Comparison of ENCODE assay signal across 9 cellular contexts in the genomic region with DNA sequence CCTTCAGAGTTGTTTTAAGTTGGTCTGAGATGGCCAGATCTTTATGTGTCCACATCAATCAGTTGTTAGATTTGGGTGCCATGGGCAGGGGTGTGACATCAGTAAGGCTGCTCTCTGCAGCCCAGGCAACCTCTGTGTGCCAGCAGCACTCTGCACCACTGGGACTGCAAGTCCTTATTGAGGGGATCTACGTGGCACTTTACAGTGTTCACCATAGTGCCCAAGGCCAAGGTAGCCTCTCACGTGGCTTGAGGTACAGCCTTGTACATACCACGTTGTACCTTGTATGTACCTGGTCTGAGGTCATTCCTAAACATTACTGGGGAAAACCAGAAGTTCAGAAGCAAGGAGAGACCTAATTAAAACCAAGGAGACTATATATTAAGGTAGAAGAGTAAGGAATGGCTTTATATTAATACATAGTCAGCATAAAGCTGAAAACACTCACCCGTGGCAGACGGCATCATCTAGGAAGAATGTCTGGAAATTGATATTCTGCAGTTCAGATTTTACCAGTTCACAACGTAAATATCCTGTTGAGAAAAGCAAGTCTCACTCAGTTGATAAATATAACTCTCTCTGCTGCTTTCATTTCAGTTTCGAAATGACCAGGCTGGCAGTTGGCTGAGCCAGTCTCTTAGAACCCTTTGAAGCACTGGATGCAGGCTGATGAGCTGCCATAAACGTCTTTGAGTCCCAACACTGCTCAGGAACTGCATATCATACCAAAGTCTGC.
DNase-seq lines count a peak whose midpoint lies in the region; ATAC-seq, FAIRE-seq and TF ChIP-seq lines count a peak whose summit lies in the region.
"Had no signal": no experiment of that assay in that cellular context is flagged by ENCODE, and none has a peak within 500 bp of the region (broad histone marks: within the 10 kb centered on the region; RNA-seq: fewer than 3 reads in every experiment).

No MANE protein-coding gene starts in this region.

- intact Hi-C loops in activated B cell treated with CpG ODN at 0.5 μM for 24 hours (cut with micrococcal nuclease), result no loop called here

- H3K36me3 ChIP-seq in tibial nerve, result peaks cover 0 to 39% (median 0%) of the 10 kb centered on the region in 3 donors

- POLR2A ChIA-PET in activated B cell treated with CpG ODN at 0.5 μM for 24 hours (lab: Charles Lee), result no interaction called here

- H3K36me3 Mint-ChIP-seq in activated B cell treated with CpG ODN at 0.5 μM for 24 hours (ENCODE audit: low read depth), result no peaks in the 10 kb centered on the region

- H3K4me1 ChIP-seq in tibial nerve, result peaks cover 0 to 5% (median 0%) of the 10 kb centered on the region in 4 donors

- ATAC-seq in HG02973 (IDR thresholded peaks at IDR 0.05; ENCODE audit: unreplicated experiment) (peak; percentile 75), activated B cell treated with CpG ODN at 0.5 μM for 24 hours (ENCODE audit: low read depth) (peak; percentile 56)

- peak; percentile 97 for FAIRE-seq in GM19239 (lab: Jason Lieb, UNC)

- peak overlapping the region; percentile 21 for H3K4me3 Mint-ChIP-seq in activated B cell treated with CpG ODN at 0.5 μM for 24 hours

- peaks cover 0 to 16% (median 0%) of the 10 kb centered on the region in 4 donors for H3K9me3 ChIP-seq in tibial nerve

- no peak for TF ChIP-seq EP300 in tibial nerve (IDR thresholded peaks at IDR 0.05)

- H3K4me3 ChIP-seq in tibial nerve, result no peak overlapping the region

- TF ChIP-seq CTCF in activated B cell treated with CpG ODN at 0.5 μM for 24 hours (IDR thresholded peaks at IDR 0.05) (no peak), tibial nerve (IDR thresholded peaks at IDR 0.05) (no peak)

- H3K27me3 ChIP-seq in tibial nerve, result no peaks in the 10 kb centered on the region

- DNase-seq in EH (ENCODE audit: low read depth) (peak; percentile 5), GM19239 (ENCODE audit: insufficient read length, low spot score) (peak; percentile 49), activated B cell treated with CpG ODN at 0.5 μM for 24 hours (no peak), tibial nerve (ENCODE audit: low spot score in 2 of 2) (no peak), DMS 273 treated with DMSO at 0.1 percent for 48 hours (lab: John Stamatoyannopoulos, UW) (no peak), caudate nucleus (lab: John Stamatoyannopoulos, UW) (no peak)
- DNase-seq in activated CD8-positive, alpha-beta memory T cell treated with anti-CD3 and anti-CD28 coated beads, Interleukin-2, amount 50 U/mL, for 4 hours, result no peak
- DNase-seq: DND-41 had no signal

- H3K27me3 Mint-ChIP-seq in activated B cell treated with CpG ODN at 0.5 μM for 24 hours, result no peaks in the 10 kb centered on the region

- H3K4me1 Mint-ChIP-seq in activated B cell treated with CpG ODN at 0.5 μM for 24 hours, result peaks cover 24% of the 10 kb centered on the region

- no peak overlapping the region for H3K27ac ChIP-seq in tibial nerve
- no peak overlapping the region for H3K27ac ChIP-seq in caudate nucleus (ENCODE audit: low read depth, low read length)

- no peak overlapping the region for H3K27ac Mint-ChIP-seq in activated B cell treated with CpG ODN at 0.5 μM for 24 hours

- CTCF ChIA-PET in activated B cell treated with CpG ODN at 0.5 μM for 24 hours (lab: Charles Lee), result no interaction called here

- TF ChIP-seq POLR2A in tibial nerve (IDR thresholded peaks at IDR 0.05), result no peak

- H3K9me3 Mint-ChIP-seq in activated B cell treated with CpG ODN at 0.5 μM for 24 hours, result no peaks in the 10 kb centered on the region

- 66 to 70% methylated on average over 8 of the region's 8 CpGs for WGBS in tibial nerve, 2 donors

Comparison
In these comparisons a context has a peak if more than half of its experiments do, and no peak if none do; other contexts are left out.
1. DNase-seq: peak in EH (single experiment) and GM19239 (single experiment); none in activated B cell treated with CpG ODN at 0.5 μM for 24 hours (single experiment), tibial nerve (0 of 2), DMS 273 treated with DMSO at 0.1 percent for 48 hours (single experiment), caudate nucleus (0 of 61) and activated CD8-positive, alpha-beta memory T cell treated with anti-CD3 and anti-CD28 coated beads, Interleukin-2, amount 50 U/mL, for 4 hours (single experiment).